Comparison of ENCODE assay signal across 8 cellular contexts in the genomic region with DNA sequence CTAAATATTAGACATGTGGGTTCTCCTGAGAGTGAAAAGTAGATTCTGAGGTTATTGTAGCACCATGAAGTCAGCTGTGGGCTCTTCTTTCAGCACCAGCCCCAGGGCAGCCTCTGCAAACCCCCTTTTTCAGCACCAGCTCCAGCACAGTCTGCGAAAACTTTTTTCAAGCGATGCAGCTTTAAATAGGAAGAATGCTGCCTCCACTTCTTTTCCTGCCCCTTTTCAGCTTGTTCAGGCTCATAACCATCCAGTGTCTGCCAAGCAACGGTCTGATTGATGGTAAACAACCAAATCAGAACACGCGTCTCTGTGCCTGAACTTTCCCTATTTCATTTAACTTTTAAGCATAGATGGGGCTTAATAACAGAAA. TPM values are rescaled to one million over a fixed set of nuclear protein-coding genes. Genes with fewer than 3 reads are reported as not detected.
DNase-seq lines count a peak whose midpoint lies in the region; ATAC-seq and TF ChIP-seq lines count a peak whose summit lies in the region.

COL5A2 (minus strand) TSS at position 155 of the 373 bp plus-strand sequence. CDS start 157 bp downstream, outside the sequence.

- H3K36me3 ChIP-seq in colonic mucosa (no peaks in the 10 kb centered on the region), suprapubic skin (no peaks in the 10 kb centered on the region)

- H3K4me1 ChIP-seq in colonic mucosa (no peaks in the 10 kb centered on the region), suprapubic skin (peaks cover 19% of the 10 kb centered on the region)

- 4% methylated on average over 5 of the region's 5 CpGs for WGBS in suprapubic skin

- no peak for TF ChIP-seq POLR2A in suprapubic skin (IDR thresholded peaks at IDR 0.05)
- TF ChIP-seq POLR2A in GM18505 (IDR thresholded peaks at IDR 0.05; ENCODE audit: borderline replicate concordance, extremely low read depth, insufficient read depth, insufficient read length): no peak

- no peak within 1 kb of the TSS for H3K27ac Mint-ChIP-seq in stimulated activated naive B cell treated with anti-CD40 and anti-IgM and Interleukin-4, amounts not matched to agents 10 μg/mL and 1 μg/mL and 100 μg/mL, for 72 hours

- no peaks in the 10 kb centered on the region for H3K9me3 Mint-ChIP-seq in stimulated activated naive B cell treated with anti-CD40 and anti-IgM and Interleukin-4, amounts not matched to agents 10 μg/mL and 1 μg/mL and 100 μg/mL, for 72 hours

- ATAC-seq in left colon: peak; percentile 56
- ATAC-seq in GM18858 (IDR thresholded peaks at IDR 0.05; ENCODE audit: unreplicated experiment): no peak
- ATAC-seq in stimulated activated naive B cell treated with anti-CD40 and anti-IgM and Interleukin-4, amounts not matched to agents 10 μg/mL and 1 μg/mL and 100 μg/mL, for 72 hours (replicated peaks): no peak
- ATAC-seq in GM18505 (IDR thresholded peaks at IDR 0.05; ENCODE audit: unreplicated experiment): no peak

- H3K9ac ChIP-seq in colonic mucosa (ENCODE audit: low read depth in 2 of 2, low read length in 2 of 2): peak within 1 kb of the TSS; percentile 46 to 54

- H3K27me3 ChIP-seq in colonic mucosa (no peaks in the 10 kb centered on the region), suprapubic skin (no peaks in the 10 kb centered on the region)

- peak within 1 kb of the TSS; percentile 28 for H3K4me3 ChIP-seq in colonic mucosa
- peak within 1 kb of the TSS; percentile 54 for H3K4me3 ChIP-seq in suprapubic skin

- no peaks in the 10 kb centered on the region for H3K4me1 Mint-ChIP-seq in stimulated activated naive B cell treated with anti-CD40 and anti-IgM and Interleukin-4, amounts not matched to agents 10 μg/mL and 1 μg/mL and 100 μg/mL, for 72 hours

- intact Hi-C loops in colonic mucosa (cut with DNase I): no loop called here
- intact Hi-C loops in left colon (cut with DNase I, micrococcal nuclease): no loop called here

- no peaks in the 10 kb centered on the region for H3K36me3 Mint-ChIP-seq in stimulated activated naive B cell treated with anti-CD40 and anti-IgM and Interleukin-4, amounts not matched to agents 10 μg/mL and 1 μg/mL and 100 μg/mL, for 72 hours

- peaks cover 9 to 10% of the 10 kb centered on the region in 2 donors for H3K27me3 Mint-ChIP-seq in stimulated activated naive B cell treated with anti-CD40 and anti-IgM and Interleukin-4, amounts not matched to agents 10 μg/mL and 1 μg/mL and 100 μg/mL, for 72 hours

- H3K27ac ChIP-seq in colonic mucosa (peak within 1 kb of the TSS; percentile 63), suprapubic skin (peak within 1 kb of the TSS; percentile 76)

- H3K9me3 ChIP-seq in colonic mucosa (no peaks in the 10 kb centered on the region), suprapubic skin (no peaks in the 10 kb centered on the region)

- no peak within 1 kb of the TSS for H3K4me3 Mint-ChIP-seq in stimulated activated naive B cell treated with anti-CD40 and anti-IgM and Interleukin-4, amounts not matched to agents 10 μg/mL and 1 μg/mL and 100 μg/mL, for 72 hours

- TF ChIP-seq EP300 in suprapubic skin (IDR thresholded peaks at IDR 0.05): no peak

- DNase-seq in M059J (ENCODE audit: low read depth): peak; percentile 90
- DNase-seq in colonic mucosa: peak; percentile 38
- peak; percentile 8 to 36 for DNase-seq in left colon
- DNase-seq in suprapubic skin (ENCODE audit: low spot score in 2 of 2): peak in 1 of 2 donors; percentile 60
- DNase-seq in stimulated activated naive B cell treated with anti-CD40 and anti-IgM and Interleukin-4, amounts not matched to agents 10 μg/mL and 1 μg/mL and 100 μg/mL, for 72 hours: no peak
- no peak for DNase-seq in NCI-H510A treated with DMSO at 0.1 percent for 48 hours (lab: John Stamatoyannopoulos, UW)

- no peak for TF ChIP-seq CTCF in colonic mucosa (IDR thresholded peaks at IDR 0.05)
- TF ChIP-seq CTCF in suprapubic skin (IDR thresholded peaks at IDR 0.05): no peak

RNA-seq across cellular contexts. Expression of gene COL5A2, which starts in this region (rescaled TPM):
- total RNA-seq in M059J (2014; rRNA removed; shearing (Covaris generic)): 131 and 221 TPM in 2 replicates
- total RNA-seq in colonic mucosa (10 to 100 TPM; 10.4 to 24.6 TPM), left colon (10 to 100 TPM in 1 of 2 donors, 1 to 10 TPM in 1; 8.0 to 21.5 TPM), suprapubic skin (10 to 100 TPM; 14.1 to 17.6 (median 16.3) TPM)

Comparison
In these comparisons a context has a peak if more than half of its experiments do, and no peak if none do; other contexts are left out.
1. DNase-seq: peak in M059J (single experiment), colonic mucosa (single experiment) and left colon (2 of 2); none in stimulated activated naive B cell treated with anti-CD40 and anti-IgM and Interleukin-4, amounts not matched to agents 10 μg/mL and 1 μg/mL and 100 μg/mL, for 72 hours (single experiment) and NCI-H510A treated with DMSO at 0.1 percent for 48 hours (single experiment).